ENCODE assay signal across 12 cellular contexts in genomic region chr2:213104089-213104902, GRCh38. TPM values are rescaled to one million over a fixed set of nuclear protein-coding genes. Genes with fewer than 3 reads are reported as not detected.
A peak's percentile ranks its signal among the peaks of the same experiment; 100 is the strongest.
DNase-seq lines count a peak whose midpoint lies in the region; ATAC-seq, FAIRE-seq and TF ChIP-seq lines count a peak whose summit lies in the region.
"Had no signal": no experiment of that assay in that cellular context is flagged by ENCODE, and none has a peak within 500 bp of the region (broad histone marks: within the 10 kb centered on the region; RNA-seq: fewer than 3 reads in every experiment).

No MANE protein-coding gene starts in this region.

- no peaks in the 10 kb centered on the region for H3K9me3 Mint-ChIP-seq in naive B cell

- H3K36me3 ChIP-seq in DND-41 (ENCODE audit: insufficient read depth, low read length) (peaks cover 9% of the 10 kb centered on the region; the same call in 1 of the 2 replicates), bronchial epithelial cell (ENCODE audit: control insufficient read depth, insufficient read depth, low read length) (no peaks in the 10 kb centered on the region), ovary (no peaks in the 10 kb centered on the region)
- H3K36me3 ChIP-seq: SJSA1 had no signal

- in situ Hi-C loops in KBM-7 (cut with MboI; ENCODE audit: low pct_unique_long_range_greater_than_20kb, low sequenced_read_pairs) = no loop called here

- no peak for TF ChIP-seq EP300 in ovary (IDR thresholded peaks at IDR 0.05)

- TF ChIP-seq CTCF in DND-41 (IDR thresholded peaks at IDR 0.05; ENCODE audit: borderline replicate concordance, extremely low read depth, low read length, poor library complexity, severe bottlenecking) (no peak), bronchial epithelial cell (IDR thresholded peaks at IDR 0.05; ENCODE audit: insufficient read depth, low read length, severe bottlenecking) (no peak), ovary (IDR thresholded peaks at IDR 0.05) (no peak)

- H3K9me3 ChIP-seq in DND-41 (ENCODE audit: insufficient read depth, low read length, severe bottlenecking) (no peaks in the 10 kb centered on the region), ovary (no peaks in the 10 kb centered on the region)
- H3K9me3 ChIP-seq: SJSA1 had no signal

- H3K4me1 ChIP-seq in DND-41 (ENCODE audit: insufficient read depth, low read length) (peaks cover 83% of the 10 kb centered on the region), ovary (ENCODE audit: insufficient read depth) (peaks cover 1% of the 10 kb centered on the region)
- H3K4me1 ChIP-seq: SJSA1 had no signal

- no peak for TF ChIP-seq POLR2A in ovary (IDR thresholded peaks at IDR 0.05)

- intact Hi-C loops in ovary (cut with DNase I) = no loop called here

- H3K4me1 Mint-ChIP-seq in naive B cell = peaks cover 19 to 48% (median 36%) of the 10 kb centered on the region in 3 donors

- 26 to 43% (median 37%) methylated on average over 7 of the region's 7 CpGs for WGBS in ovary, 3 donors

- peak overlapping the region; percentile 63 for H3K4me2 ChIP-seq in DND-41 (ENCODE audit: insufficient read depth, low read length)

- peak overlapping the region in 2 of 6 donors; percentile 77 to 83 for H3K27ac Mint-ChIP-seq in naive B cell

- no peaks in the 10 kb centered on the region for H3K27me3 Mint-ChIP-seq in naive B cell

- peak overlapping the region; percentile 31 to 81 (median 70) for H3K4me3 Mint-ChIP-seq in naive B cell

- peak overlapping the region; percentile 50 for H3K9ac ChIP-seq in DND-41 (ENCODE audit: low read depth, low read length)
- H3K9ac ChIP-seq: GM23248 had no signal

- H2AFZ ChIP-seq in DND-41 (ENCODE audit: low read depth, low read length) = peak overlapping the region; percentile 4; the same call in 1 of the 2 replicates
- H2AFZ ChIP-seq: GM23248 had no signal

- H4K20me1 ChIP-seq in DND-41 (ENCODE audit: insufficient read depth, low read length) = no peaks in the 10 kb centered on the region; the same call in 1 of the 2 replicates

- peaks cover 99% of the 10 kb centered on the region for H3K79me2 ChIP-seq in DND-41 (ENCODE audit: insufficient read depth, low read length)

- no peaks in the 10 kb centered on the region for H3K36me3 Mint-ChIP-seq in naive B cell

- H3K4me3 ChIP-seq in DND-41 (ENCODE audit: low read depth in 1 of 2, low read length in 2 of 2) (peak overlapping the region; percentile 10 to 45; a peak in 3 of 4 replicates), bronchial epithelial cell (ENCODE audit: low read depth, low read length) (no peak overlapping the region), ovary (no peak overlapping the region)
- H3K4me3 ChIP-seq: GM23248, K562, SJSA1 had no signal

- H3K27me3 ChIP-seq in DND-41 (ENCODE audit: insufficient read depth, low read length, poor library complexity) (no peaks in the 10 kb centered on the region), bronchial epithelial cell (ENCODE audit: control insufficient read depth, insufficient read depth, low read length) (no peaks in the 10 kb centered on the region), ovary (no peaks in the 10 kb centered on the region)
- H3K27me3 ChIP-seq: SJSA1 had no signal

- FAIRE-seq in bronchial epithelial cell (lab: Jason Lieb, UNC) = no peak
- FAIRE-seq: K562 had no signal

- peak; percentile 71 for DNase-seq in DND-41
- peak; percentile 58 for DNase-seq in KBM-7
- DNase-seq in bronchial epithelial cell (ENCODE audit: low read depth) = peak; percentile 22
- DNase-seq in naive B cell = no peak
- no peak for DNase-seq in ovary
- no peak for DNase-seq in hypothalamus (lab: John Stamatoyannopoulos, UW)
- no peak for DNase-seq in DMS153 (lab: John Stamatoyannopoulos, UW)
- DNase-seq in NAMALWA (ENCODE audit: low spot score) = no peak
- DNase-seq: amygdala, GM23248 had no signal

- peak; percentile 83 for ATAC-seq in DND-41 (ENCODE audit: insufficient read depth, low read depth)
- peak in 1 of 2 donors; percentile 35 for ATAC-seq in naive B cell (ENCODE audit: low read depth in 2 of 2)
- ATAC-seq: K562 had no signal

- peak overlapping the region; percentile 85 for H3K27ac ChIP-seq in DND-41 (ENCODE audit: low read length)
- H3K27ac ChIP-seq in ovary = no peak overlapping the region
- H3K27ac ChIP-seq: GM23248, SJSA1 had no signal

RNA-seq across cellular contexts. Expression of gene IKZF2, which starts 47.1 kb away (rescaled TPM):
- total RNA-seq in bronchial epithelial cell (9.0 and 27.4 TPM in 2 replicates), ovary (1 to 10 TPM; 3.3 to 7.4 (median 5.3) TPM)
- polyA plus RNA-seq in naive B cell (ENCODE audit: low read depth in 6 of 6) (1 to 10 TPM in 5 of 6 donors, under 1 TPM in 1; 0.59 to 6.8 (median 4.5) TPM), ovary (1 to 10 TPM in 1 of 2 donors, under 1 TPM in 1; 0.52 to 1.8 TPM)

Comparison
In these comparisons a context has a peak if more than half of its experiments do, and no peak if none do; other contexts are left out.
1. DNase-seq: peak in DND-41 (single experiment), KBM-7 (single experiment) and bronchial epithelial cell (single experiment); none in naive B cell (single experiment), ovary (0 of 5), hypothalamus (0 of 51), DMS153 (single experiment) and NAMALWA (single experiment).
2. H3K4me3 ChIP-seq: peak in DND-41 (2 of 2); none in bronchial epithelial cell (single experiment) and ovary (single experiment).